ENCODE assay signal across 8 cellular contexts in genomic region chr6:16759181-16759645, GRCh38. TPM values are rescaled to one million over a fixed set of nuclear protein-coding genes. Genes with fewer than 3 reads are reported as not detected.
DNase-seq lines count a peak whose midpoint lies in the region; ATAC-seq, FAIRE-seq and TF ChIP-seq lines count a peak whose summit lies in the region.

No MANE protein-coding gene starts in this region.

- TF ChIP-seq CTCF in BJ (IDR thresholded peaks at IDR 0.05; ENCODE audit: insufficient read depth, low read depth, low read length), result no peak
- no peak for TF ChIP-seq CTCF in ascending aorta (IDR thresholded peaks at IDR 0.05)
- no peak for TF ChIP-seq CTCF in kidney (IDR thresholded peaks at IDR 0.05; ENCODE audit: borderline replicate concordance, extremely low read depth, insufficient read depth)
- no peak for TF ChIP-seq CTCF in stomach (IDR thresholded peaks at IDR 0.05)

- H3K4me1 ChIP-seq in HUES48 (ENCODE audit: control insufficient read depth, insufficient read depth, low read length) (peaks cover 29% of the 10 kb centered on the region), ascending aorta (peaks cover 7 to 34% of the 10 kb centered on the region in 2 donors), kidney (ENCODE audit: control insufficient read depth in 1 of 2, insufficient read depth in 1 of 2, low read depth in 1 of 2, low read length in 2 of 2) (peaks cover 6 to 21% of the 10 kb centered on the region in 2 donors), stomach (peaks cover 27 to 66% (median 53%) of the 10 kb centered on the region in 4 donors)

- DNase-seq in BJ (ENCODE audit: low read depth) (no peak), ascending aorta (ENCODE audit: low spot score in 2 of 2) (no peak), kidney (no peak), stomach (no peak), cortex of kidney (lab: John Stamatoyannopoulos, UW) (no peak), NCI-H2196 (lab: John Stamatoyannopoulos, UW; ENCODE audit: unreplicated experiment) (no peak)

- CTCF ChIA-PET in BJ (lab: Yijun Ruan, JAX), result interaction anchor here (0.8 to 2.0 kb wide), 6 partner anchors 8 to 473 kb away, joined by 3 to 7 read pairs (median 4); no protein-coding TSS in a partner anchor

- peak overlapping the region; percentile 55 for H3K27ac ChIP-seq in HUES48 (ENCODE audit: low read depth, low read length)
- H3K27ac ChIP-seq in ascending aorta, result peak overlapping the region; percentile 96 to 98
- H3K27ac ChIP-seq in kidney (ENCODE audit: low read depth in 2 of 2, low read length in 2 of 2), result peak overlapping the region; percentile 96 to 97
- peak overlapping the region; percentile 96 to 100 (median 99) for H3K27ac ChIP-seq in stomach

- TF ChIP-seq POLR2A in stomach (IDR thresholded peaks at IDR 0.05), result no peak

- POLR2A ChIA-PET in BJ (lab: Charles Lee), result interaction anchor here (0.6 kb wide), 1 partner anchor 199 kb away, joined by 3 read pairs; no protein-coding TSS in a partner anchor

- intact Hi-C loops in ascending aorta (cut with DNase I), result no loop called here
- intact Hi-C loops in kidney (cut with DNase I), result no loop called here
- intact Hi-C loops in stomach (cut with DNase I; ENCODE audit: low total_unique reads), result no loop called here

- H3K4me3 ChIP-seq in BJ (ENCODE audit: low read depth, low read length), result peak overlapping the region; percentile 88
- H3K4me3 ChIP-seq in HUES48 (ENCODE audit: low read depth, low read length), result peak overlapping the region; percentile 89
- peak overlapping the region; percentile 96 for H3K4me3 ChIP-seq in ascending aorta
- peak overlapping the region; percentile 79 to 88 for H3K4me3 ChIP-seq in kidney (ENCODE audit: low read length in 2 of 2)
- H3K4me3 ChIP-seq in stomach, result peak overlapping the region; percentile 76 to 93 (median 86)

- H3K9ac ChIP-seq in HUES48 (ENCODE audit: low read depth, low read length), result peak overlapping the region; percentile 69
- peak overlapping the region; percentile 67 to 94 for H3K9ac ChIP-seq in kidney (ENCODE audit: low read length in 2 of 2)

- FAIRE-seq in kidney (lab: Jason Lieb, UNC), result no peak

- no peak for ATAC-seq in GM19328 (IDR thresholded peaks at IDR 0.05; ENCODE audit: unreplicated experiment)

- 0 to 1% (median 0%) methylated on average over 8 of the region's 8 CpGs for WGBS in stomach, 5 donors

- no peak for TF ChIP-seq EP300 in stomach (IDR thresholded peaks at IDR 0.05)

- H3K36me3 ChIP-seq in BJ (ENCODE audit: control insufficient read depth, insufficient read depth, low read length) (no peaks in the 10 kb centered on the region), HUES48 (ENCODE audit: control insufficient read depth, insufficient read depth, low read length) (no peaks in the 10 kb centered on the region), ascending aorta (no peaks in the 10 kb centered on the region), kidney (ENCODE audit: control insufficient read depth in 1 of 2, insufficient read depth in 2 of 2, low read length in 2 of 2) (no peaks in the 10 kb centered on the region), stomach (no peaks in the 10 kb centered on the region)

- H3K9me3 ChIP-seq in HUES48 (ENCODE audit: control insufficient read depth, insufficient read depth, low read length), result no peaks in the 10 kb centered on the region
- no peaks in the 10 kb centered on the region for H3K9me3 ChIP-seq in ascending aorta
- no peaks in the 10 kb centered on the region for H3K9me3 ChIP-seq in kidney (ENCODE audit: control insufficient read depth in 1 of 2, low read length in 2 of 2)
- H3K9me3 ChIP-seq in stomach, result no peaks in the 10 kb centered on the region

- H3K27me3 ChIP-seq in BJ (ENCODE audit: control insufficient read depth, insufficient read depth, low read length), result no peaks in the 10 kb centered on the region
- H3K27me3 ChIP-seq in HUES48 (ENCODE audit: control insufficient read depth, insufficient read depth, low read length), result peaks cover 18% of the 10 kb centered on the region; the same call in 1 of the 2 replicates
- no peaks in the 10 kb centered on the region for H3K27me3 ChIP-seq in ascending aorta
- no peaks in the 10 kb centered on the region for H3K27me3 ChIP-seq in stomach

RNA-seq across cellular contexts. Expression of gene ATXN1, which starts 2.0 kb away (rescaled TPM):
- 25.2 and 60.2 TPM in 2 replicates for polyA plus RNA-seq in BJ (2011; rRNA removed)
- 57.5 and 62.3 TPM in 2 replicates for polyA minus RNA-seq in BJ (2011; rRNA and poly(A)+ RNA removed)
- 68.3 TPM for total RNA-seq in ascending aorta
- 58.2 TPM for total RNA-seq in kidney
- polyA plus RNA-seq in kidney (ENCODE audit: insufficient read depth, low read depth, low replicate concordance), result 4.2 TPM
- 100 to 1,000 TPM in 1 of 5 donors, 10 to 100 TPM in 4; 32.4 to 106 (median 64.6) TPM for total RNA-seq in stomach
- 1 to 10 TPM; 5.2 to 8.7 (median 7.6) TPM for polyA plus RNA-seq in stomach
